In the genomic region with DNA sequence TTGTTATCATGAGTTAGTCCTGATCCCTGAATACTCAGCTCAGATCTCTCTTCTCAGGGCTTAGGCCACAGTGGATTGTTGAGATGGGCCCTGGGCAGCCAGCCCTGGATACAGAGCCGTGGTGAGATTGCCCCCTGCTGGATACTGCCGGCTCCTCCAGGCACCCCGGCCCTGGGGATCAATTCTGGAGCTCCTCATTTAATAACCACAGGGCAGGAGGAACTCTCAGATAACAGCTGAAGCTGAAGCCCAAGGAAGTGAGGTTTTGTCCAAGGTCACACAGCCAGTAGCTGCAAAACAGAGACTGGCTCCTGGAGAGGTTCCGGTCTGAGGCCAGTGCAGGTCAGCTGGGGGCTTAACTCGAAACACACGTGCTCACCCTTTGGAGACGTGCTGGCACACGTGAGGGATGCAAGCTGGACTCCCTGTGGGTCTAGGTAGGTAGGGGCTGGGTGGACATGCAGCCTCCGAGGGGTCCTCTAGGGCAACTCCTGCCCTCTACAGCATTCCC, we compare ENCODE assay signal across 8 cellular contexts.
DNase-seq lines count a peak whose midpoint lies in the region; ATAC-seq and TF ChIP-seq lines count a peak whose summit lies in the region.

No MANE protein-coding gene starts in this region.

- no peaks in the 10 kb centered on the region for H3K79me2 ChIP-seq in SU-DHL-6 (ENCODE audit: insufficient read depth, low read length)

- no peak overlapping the region for H3K27ac ChIP-seq in SU-DHL-6 (ENCODE audit: low read depth, low read length)

- H3K9ac ChIP-seq in SU-DHL-6 (ENCODE audit: low read length): no peak overlapping the region

- peak; percentile 42 for DNase-seq in CD1c-positive myeloid dendritic cell (ENCODE audit: extremely low spot score)
- peak; percentile 13 for DNase-seq in LNCaP clone FGC (ENCODE audit: low read depth)
- peak; percentile 19 for DNase-seq in astrocyte of the spinal cord (ENCODE audit: low read depth, low spot score)
- DNase-seq in iPS-NIHi11 (ENCODE audit: low spot score): peak; percentile 91
- peak; percentile 16 to 67 (median 27) for DNase-seq in stimulated activated CD4-positive, alpha-beta T cell treated with anti-CD3 and anti-CD28 coated beads, Interleukin-12 subunit alpha, Interleukin-12 subunit beta, amount 100 ng/mL, for 48 hours (ENCODE audit: low read depth in 2 of 3, low spot score in 1 of 3)

- peak; percentile 79 for ATAC-seq in GM21367 (IDR thresholded peaks at IDR 0.05; ENCODE audit: unreplicated experiment)
- ATAC-seq in HG03135 (IDR thresholded peaks at IDR 0.05; ENCODE audit: unreplicated experiment): no peak

- peak; percentile 71 for TF ChIP-seq CTCF in LNCaP clone FGC (IDR thresholded peaks at IDR 0.05; ENCODE audit: control insufficient read depth, extremely low read depth, insufficient read depth)
- TF ChIP-seq CTCF in SU-DHL-6 (IDR thresholded peaks at IDR 0.05; ENCODE audit: insufficient read depth, low read length, poor library complexity, severe bottlenecking): peak; percentile 96
- peak; percentile 81 for TF ChIP-seq CTCF in astrocyte of the spinal cord (IDR thresholded peaks at IDR 0.05; ENCODE audit: low read depth, low read length)

- no peak overlapping the region for H3K4me2 ChIP-seq in SU-DHL-6 (ENCODE audit: low read depth, low read length, poor library complexity, severe bottlenecking)

- in situ Hi-C loops in astrocyte of the spinal cord (cut with HindIII; ENCODE audit: low sequenced_read_pairs): no loop called here

- H3K9me2 ChIP-seq in SU-DHL-6 (replicated peaks; ENCODE audit: insufficient read depth, low read length): no peaks in the 10 kb centered on the region

- H4K20me1 ChIP-seq in SU-DHL-6 (ENCODE audit: low read depth, low read length): no peaks in the 10 kb centered on the region

- no peaks in the 10 kb centered on the region for H3F3A ChIP-seq in SU-DHL-6 (ENCODE audit: insufficient read depth)

- no peaks in the 10 kb centered on the region for H3K36me3 ChIP-seq in SU-DHL-6 (ENCODE audit: low read length)

- H3K4me3 ChIP-seq in LNCaP clone FGC (ENCODE audit: low read depth, low read length) (no peak overlapping the region), SU-DHL-6 (ENCODE audit: insufficient read depth, low read length, poor library complexity, severe bottlenecking) (no peak overlapping the region), astrocyte of the spinal cord (ENCODE audit: low read depth, low read length) (no peak overlapping the region)

- H3K9me3 ChIP-seq in SU-DHL-6 (ENCODE audit: insufficient read depth, low read length): no peaks in the 10 kb centered on the region

- no peak overlapping the region for H2AFZ ChIP-seq in SU-DHL-6 (ENCODE audit: low read depth, low read length, severe bottlenecking)

- no peaks in the 10 kb centered on the region for H3K27me3 ChIP-seq in SU-DHL-6 (ENCODE audit: low read length)

Comparison
In these comparisons a context has a peak if more than half of its experiments do, and no peak if none do; other contexts are left out.
1. DNase-seq: peak in every context shown above with its lines; median percentile 91 in iPS-NIHi11; 42 in CD1c-positive myeloid dendritic cell; 27 in stimulated activated CD4-positive, alpha-beta T cell treated with anti-CD3 and anti-CD28 coated beads, Interleukin-12 subunit alpha, Interleukin-12 subunit beta, amount 100 ng/mL, for 48 hours; 19 in astrocyte of the spinal cord; 13 in LNCaP clone FGC.